ENCODE assay signal across 8 cellular contexts in the genomic region with DNA sequence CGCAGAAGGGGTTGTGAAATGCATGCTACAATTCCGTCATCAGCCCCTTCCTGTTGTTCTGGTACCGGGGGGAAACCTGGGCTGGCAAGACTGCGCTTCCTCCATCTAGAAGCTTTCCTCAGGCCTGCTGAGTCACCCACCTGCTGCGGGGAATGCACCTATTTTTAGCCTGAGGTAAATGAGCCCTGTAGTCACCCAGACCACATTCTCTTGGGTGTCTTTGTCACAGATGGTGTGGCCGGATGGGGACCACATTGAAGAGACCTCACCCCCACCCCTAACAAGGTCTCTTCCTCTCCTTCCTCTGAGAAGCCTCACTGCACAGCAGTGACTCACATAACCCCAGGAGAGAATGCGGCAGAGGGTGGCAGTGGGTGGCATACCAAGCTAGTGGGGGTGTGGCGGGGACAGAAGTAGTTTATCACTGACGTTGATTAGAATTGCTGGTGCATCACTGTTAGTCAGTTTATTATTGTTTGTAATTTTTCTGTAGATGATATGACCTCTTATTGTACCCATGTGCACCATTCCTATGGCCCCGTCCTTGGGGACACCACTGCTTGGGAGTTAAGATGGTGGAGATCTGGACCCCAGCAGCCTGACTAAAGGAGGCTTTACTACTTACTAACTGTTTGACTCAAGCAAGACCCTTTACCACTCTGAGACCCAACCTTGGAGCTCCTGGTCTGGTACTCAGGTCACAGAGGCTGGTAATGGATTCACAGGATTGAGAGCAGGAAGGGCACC.
A peak's percentile ranks its signal among the peaks of the same experiment; 100 is the strongest.
DNase-seq lines count a peak whose midpoint lies in the region; ATAC-seq and TF ChIP-seq lines count a peak whose summit lies in the region.

No MANE protein-coding gene starts in this region.

- no peaks in the 10 kb centered on the region for H3K36me3 ChIP-seq in breast epithelium
- no peaks in the 10 kb centered on the region for H3K36me3 ChIP-seq in MG63

- no peak for TF ChIP-seq POLR2A in breast epithelium (IDR thresholded peaks at IDR 0.05)

- H3K4me3 ChIP-seq in breast epithelium (no peak overlapping the region), MG63 (no peak overlapping the region)

- TF ChIP-seq CTCF in breast epithelium (IDR thresholded peaks at IDR 0.05): no peak

- intact Hi-C loops in breast epithelium (cut with DNase I; ENCODE audit: low total_unique reads): no loop called here

- peak overlapping the region; percentile 22 to 43 for H3K27ac ChIP-seq in breast epithelium

- H3K9me3 ChIP-seq in breast epithelium (no peaks in the 10 kb centered on the region), MG63 (no peaks in the 10 kb centered on the region)

- peak; percentile 38 for DNase-seq in Ammon's horn (ENCODE audit: low spot score)
- DNase-seq in T1000 (lab: John Stamatoyannopoulos, UW): peak; percentile 28
- peak in 1 of 2 donors; percentile 62 for DNase-seq in breast epithelium (ENCODE audit: low spot score in 2 of 2)
- DNase-seq in renal cortical epithelial cell (ENCODE audit: low read depth): peak; percentile 95
- DNase-seq in MG63: no peak
- DNase-seq in NCI-H1436 (lab: John Stamatoyannopoulos, UW): no peak

- ATAC-seq in GM19372 (IDR thresholded peaks at IDR 0.05; ENCODE audit: low read depth, unreplicated experiment): peak; percentile 75
- peak; percentile 83 for ATAC-seq in HG03442 (IDR thresholded peaks at IDR 0.05; ENCODE audit: unreplicated experiment)

- H3K4me1 ChIP-seq in breast epithelium: no peaks in the 10 kb centered on the region

- H3K27me3 ChIP-seq in breast epithelium: no peaks in the 10 kb centered on the region
- H3K27me3 ChIP-seq in MG63: no peaks in the 10 kb centered on the region

Comparison
In these comparisons a context has a peak if more than half of its experiments do, and no peak if none do; other contexts are left out.
1. DNase-seq: peak in Ammon's horn (single experiment), T1000 (single experiment) and renal cortical epithelial cell (single experiment); none in MG63 (single experiment) and NCI-H1436 (single experiment).